In the genomic region with DNA sequence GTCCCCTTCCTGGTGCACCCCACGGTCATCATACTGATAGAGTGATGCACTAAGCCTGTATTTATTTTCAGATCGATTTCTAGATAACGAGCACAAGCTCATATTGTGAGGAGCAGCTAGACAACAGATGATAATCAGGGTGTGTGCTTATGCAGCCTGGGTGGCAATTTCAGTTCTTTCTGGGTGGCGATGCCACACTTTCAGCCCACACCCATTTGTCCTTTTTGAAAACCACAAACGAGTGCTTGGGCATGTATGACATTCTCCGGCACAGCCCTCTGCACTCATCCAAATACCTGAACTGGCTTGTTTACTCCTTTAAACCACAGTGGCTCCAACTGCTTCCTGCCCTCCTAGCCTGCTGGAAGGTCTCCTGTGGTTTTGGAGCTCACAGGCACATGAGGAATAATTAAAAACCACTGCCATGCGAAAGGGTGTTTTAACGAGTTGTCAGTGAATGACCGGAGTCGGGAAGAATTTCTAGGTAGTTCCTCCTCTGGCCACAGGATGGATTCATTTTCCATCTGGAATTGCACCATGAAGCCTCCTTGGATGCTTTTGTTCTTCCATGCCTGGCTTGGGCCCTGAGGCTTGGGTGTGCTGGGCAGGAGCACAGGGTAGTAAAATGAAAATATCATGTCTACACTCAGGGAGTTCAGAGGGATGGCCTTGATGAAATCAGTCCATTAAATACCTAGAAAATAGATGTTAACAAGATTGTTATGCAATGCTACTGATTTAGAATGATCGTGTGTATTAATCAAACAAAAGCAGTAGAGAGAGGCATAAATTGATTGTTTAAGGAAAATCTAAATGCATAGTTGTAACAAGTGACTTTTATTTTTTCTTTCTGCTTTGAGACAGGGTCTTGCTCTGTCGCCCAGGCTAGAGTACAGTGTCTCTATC, we compare ENCODE assay signal across 8 cellular contexts. TPM values are rescaled to one million over a fixed set of nuclear protein-coding genes. Genes with fewer than 3 reads are reported as not detected.
DNase-seq lines count a peak whose midpoint lies in the region; ATAC-seq and TF ChIP-seq lines count a peak whose summit lies in the region.

No MANE protein-coding gene starts in this region.

- CTCF ChIA-PET in Panc1 (lab: Charles Lee): interaction anchor here (0.6 to 1.1 kb wide), 7 partner anchors 12 to 203 kb away, joined by 3 to 4 read pairs (median 3); no protein-coding TSS in a partner anchor

- in situ Hi-C loops in Panc1 (cut with HindIII; ENCODE audit: low pct_unique_long_range_greater_than_20kb, low sequenced_read_pairs): no loop called here

- no peaks in the 10 kb centered on the region for H3K36me3 Mint-ChIP-seq in activated T-cell treated with anti-CD3 and anti-CD28 coated beads, Interleukin-2, amount 50 U/mL, for 72 hours (ENCODE audit: insufficient read depth in 2 of 2)

- intact Hi-C loops in Panc1 (cut with micrococcal nuclease; ENCODE audit: unreplicated experiment): loop anchor here (10.0 kb wide), 1 partner anchor 144 kb away; no protein-coding TSS in a partner anchor

- peaks cover 42% of the 10 kb centered on the region for H3K4me1 ChIP-seq in Panc1 (ENCODE audit: control insufficient read depth, insufficient read depth, low read length)

- H3K27me3 ChIP-seq in Panc1 (ENCODE audit: control insufficient read depth, insufficient read depth, low read length): no peaks in the 10 kb centered on the region

- no TSS peak for BruUV-seq in Panc1 (replicated peaks; lab: Mats Ljungman, UMichigan)

- peak in 1 of 2 donors; percentile 20 for ATAC-seq in activated T-cell treated with anti-CD3 and anti-CD28 coated beads, Interleukin-2, amount 50 U/mL, for 72 hours (replicated peaks in 1 of 2)
- peak; percentile 82 for ATAC-seq in Panc1

- H3K36me3 ChIP-seq in Panc1 (ENCODE audit: control insufficient read depth, insufficient read depth, low read length): no peaks in the 10 kb centered on the region

- H3K9me3 Mint-ChIP-seq in activated T-cell treated with anti-CD3 and anti-CD28 coated beads, Interleukin-2, amount 50 U/mL, for 72 hours: no peaks in the 10 kb centered on the region

- H3K27me3 Mint-ChIP-seq in activated T-cell treated with anti-CD3 and anti-CD28 coated beads, Interleukin-2, amount 50 U/mL, for 72 hours (ENCODE audit: low read depth): peaks cover 14% of the 10 kb centered on the region

- peaks cover 34% of the 10 kb centered on the region for H3K4me1 Mint-ChIP-seq in activated T-cell treated with anti-CD3 and anti-CD28 coated beads, Interleukin-2, amount 50 U/mL, for 72 hours (ENCODE audit: low read depth)

- no peaks in the 10 kb centered on the region for H3K9me3 ChIP-seq in Panc1 (ENCODE audit: control insufficient read depth, insufficient read depth, low read depth, low read length)

- POLR2A ChIA-PET in Panc1 (lab: Charles Lee): no interaction called here

- peak overlapping the region; percentile 3 to 33; a peak in 2 of 4 replicates for H3K4me3 ChIP-seq in Panc1 (ENCODE audit: low read depth in 2 of 2, low read length in 2 of 2)

- DNase-seq in activated T-cell treated with anti-CD3 and anti-CD28 coated beads, Interleukin-2, amount 50 U/mL, for 72 hours: peak in 1 of 2 donors; percentile 11
- DNase-seq in activated T-cell treated with anti-CD3 and anti-CD28 coated beads, Interleukin-2, amount 50 U/mL, for 1 hour: no peak
- peak; percentile 86 for DNase-seq in Panc1 (ENCODE audit: low read depth, low spot score)
- peak; percentile 17 for DNase-seq in effector CD4-positive, alpha-beta T cell
- peak; percentile 47 for DNase-seq in non-pigmented ciliary epithelial cell (ENCODE audit: low read depth)
- DNase-seq in stimulated activated CD4-positive, alpha-beta T cell treated with anti-CD3 and anti-CD28 coated beads, Interleukin-12 subunit alpha, Interleukin-12 subunit beta, amount 100 ng/mL, for 4 hours: no peak
- no peak for DNase-seq in NCI-H345 (lab: John Stamatoyannopoulos, UW)
- DNase-seq in activated naive CD4-positive, alpha-beta T cell treated with anti-CD3 and anti-CD28 coated beads, Interleukin-2, amount 50 U/mL, for 16 hours: no peak

- peak overlapping the region; percentile 32 to 78 for H3K4me3 Mint-ChIP-seq in activated T-cell treated with anti-CD3 and anti-CD28 coated beads, Interleukin-2, amount 50 U/mL, for 72 hours

- H3K27ac ChIP-seq in Panc1 (ENCODE audit: low read length): peak overlapping the region; percentile 99

- TF ChIP-seq CTCF in Panc1 (IDR thresholded peaks at IDR 0.05): peak; percentile 69

- peak overlapping the region; percentile 54 for H3K27ac Mint-ChIP-seq in activated T-cell treated with anti-CD3 and anti-CD28 coated beads, Interleukin-2, amount 50 U/mL, for 72 hours

RNA-seq across cellular contexts. Expression of a gene that starts 52.4 kb away (rescaled TPM):
- 10 to 100 TPM; 52.3 to 91.2 TPM for total RNA-seq in activated T-cell treated with anti-CD3 and anti-CD28 coated beads, Interleukin-2, amount 50 U/mL, for 72 hours
- total RNA-seq in Panc1 (2021; ENCODE audit: unreplicated experiment): 803 TPM
- polyA plus RNA-seq in Panc1 (2012; ENCODE audit: insufficient read length): 484 TPM

Comparison
In these comparisons a context has a peak if more than half of its experiments do, and no peak if none do; other contexts are left out.
1. DNase-seq: peak in Panc1 (single experiment), effector CD4-positive, alpha-beta T cell (single experiment) and non-pigmented ciliary epithelial cell (single experiment); none in activated T-cell treated with anti-CD3 and anti-CD28 coated beads, Interleukin-2, amount 50 U/mL, for 1 hour (single experiment), stimulated activated CD4-positive, alpha-beta T cell treated with anti-CD3 and anti-CD28 coated beads, Interleukin-12 subunit alpha, Interleukin-12 subunit beta, amount 100 ng/mL, for 4 hours (single experiment), NCI-H345 (single experiment) and activated naive CD4-positive, alpha-beta T cell treated with anti-CD3 and anti-CD28 coated beads, Interleukin-2, amount 50 U/mL, for 16 hours (single experiment).